Comparison of ENCODE assay signal across 24 cellular contexts in the genomic region with DNA sequence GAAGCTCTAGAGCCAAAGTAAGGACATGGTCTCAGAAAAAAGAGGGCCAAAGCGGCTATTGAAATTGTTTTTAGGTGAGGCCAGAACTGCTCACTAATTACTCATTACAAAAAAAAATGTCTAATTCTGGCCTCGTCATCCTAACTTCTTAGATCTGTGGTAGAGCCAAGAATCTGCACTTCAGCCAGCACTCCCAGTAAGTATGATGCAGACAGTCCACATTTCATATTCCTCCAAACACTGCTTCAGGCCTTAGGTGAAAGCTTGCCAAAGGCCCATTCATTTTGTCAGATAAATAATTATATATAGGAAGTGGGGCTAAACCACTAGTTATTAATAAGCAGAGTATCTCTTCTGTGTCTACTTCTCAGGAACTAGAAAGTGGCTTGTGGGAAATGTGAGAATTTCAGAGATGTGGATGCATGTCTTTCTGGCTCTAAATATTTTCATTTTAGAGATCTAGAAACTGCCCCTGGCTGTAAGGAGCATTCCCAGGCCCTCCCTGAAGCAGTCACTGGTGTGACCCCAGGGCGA.
"Had no signal": no experiment of that assay in that cellular context is flagged by ENCODE, and none has a peak within 500 bp of the region (broad histone marks: within the 10 kb centered on the region; RNA-seq: fewer than 3 reads in every experiment).

No MANE protein-coding gene starts in this region.

- H3K27ac Mint-ChIP-seq: endodermal cell; nephron; stimulated activated effector memory CD8-positive, alpha-beta T cell treated with anti-CD3 and anti-CD28 coated beads, Interleukin-12 subunit alpha, Interleukin-12 subunit beta, amount 100 ng/mL, for 72 hours; stimulated activated naive CD8-positive, alpha-beta T cell treated with anti-CD3 and anti-CD28 coated beads, Interleukin-15, amount 100 ng/mL, for 72 hours had no signal

- H3K36me3 Mint-ChIP-seq: stimulated activated effector memory CD8-positive, alpha-beta T cell treated with anti-CD3 and anti-CD28 coated beads, Interleukin-12 subunit alpha, Interleukin-12 subunit beta, amount 100 ng/mL, for 72 hours had no signal

- ATAC-seq: heart left ventricle; left colon; left ventricle myocardium superior; right lobe of liver; stimulated activated effector memory CD8-positive, alpha-beta T cell treated with anti-CD3 and anti-CD28 coated beads, Interleukin-12 subunit alpha, Interleukin-12 subunit beta, amount 100 ng/mL, for 72 hours; stimulated activated naive CD8-positive, alpha-beta T cell treated with anti-CD3 and anti-CD28 coated beads, Interleukin-15, amount 100 ng/mL, for 72 hours had no signal

- H3K4me3 ChIP-seq: colonic mucosa, heart left ventricle, lung, prostate gland, right lobe of liver had no signal

- H3K9me3 Mint-ChIP-seq: nephron; stimulated activated effector memory CD8-positive, alpha-beta T cell treated with anti-CD3 and anti-CD28 coated beads, Interleukin-12 subunit alpha, Interleukin-12 subunit beta, amount 100 ng/mL, for 72 hours; stimulated activated naive CD8-positive, alpha-beta T cell treated with anti-CD3 and anti-CD28 coated beads, Interleukin-15, amount 100 ng/mL, for 72 hours had no signal

- H3K9ac ChIP-seq: parathyroid adenoma had no signal

- H3K4me3 Mint-ChIP-seq: endodermal cell; nephron; stimulated activated effector memory CD8-positive, alpha-beta T cell treated with anti-CD3 and anti-CD28 coated beads, Interleukin-12 subunit alpha, Interleukin-12 subunit beta, amount 100 ng/mL, for 72 hours; stimulated activated naive CD8-positive, alpha-beta T cell treated with anti-CD3 and anti-CD28 coated beads, Interleukin-15, amount 100 ng/mL, for 72 hours had no signal

- DNase-seq: colonic mucosa; dermis blood vessel endothelial cell; endodermal cell; erythroblast; heart left ventricle; hippocampal formation; left colon; left ventricle myocardium superior; mesenchymal stem cell; midbrain; occipital lobe; right lobe of liver; stimulated activated CD4-positive, alpha-beta T cell treated with anti-CD3 and anti-CD28 coated beads, Interleukin-4, amount 100 ng/mL, for 1 hour; stimulated activated CD8-positive, alpha-beta memory T cell treated with anti-CD3 and anti-CD28 coated beads, Interleukin-4, amount 100 ng/mL, for 48 hours; stimulated activated naive CD8-positive, alpha-beta T cell treated with anti-CD3 and anti-CD28 coated beads, Interleukin-15, amount 100 ng/mL, for 72 hours; substantia nigra; trophoblast cell had no signal

- FAIRE-seq: endothelial cell of umbilical vein, frontal cortex had no signal

- H3K4me1 Mint-ChIP-seq: endodermal cell; nephron; stimulated activated effector memory CD8-positive, alpha-beta T cell treated with anti-CD3 and anti-CD28 coated beads, Interleukin-12 subunit alpha, Interleukin-12 subunit beta, amount 100 ng/mL, for 72 hours; stimulated activated naive CD8-positive, alpha-beta T cell treated with anti-CD3 and anti-CD28 coated beads, Interleukin-15, amount 100 ng/mL, for 72 hours had no signal

- H2AFZ ChIP-seq: parathyroid adenoma had no signal

- H3K4me1 ChIP-seq: colonic mucosa, heart left ventricle, parathyroid adenoma, prostate gland, right lobe of liver had no signal

- H3K36me3 ChIP-seq: colonic mucosa, heart left ventricle, prostate gland, right lobe of liver had no signal

- H3K27me3 ChIP-seq: colonic mucosa, heart left ventricle, right lobe of liver had no signal

- H3K9me3 ChIP-seq: colonic mucosa, prostate gland, right lobe of liver had no signal

- H3K27ac ChIP-seq: colonic mucosa, heart left ventricle, parathyroid adenoma, prostate gland, right lobe of liver had no signal

- H3K79me2 ChIP-seq: parathyroid adenoma had no signal
